ENCODE assay signal across 8 cellular contexts in genomic region chr19:17680235-17680722, GRCh38. TPM values are rescaled to one million over a fixed set of nuclear protein-coding genes. Genes with fewer than 3 reads are reported as not detected.
DNase-seq lines count a peak whose midpoint lies in the region; ATAC-seq, FAIRE-seq and TF ChIP-seq lines count a peak whose summit lies in the region.

No MANE protein-coding gene starts in this region.

- peak overlapping the region; percentile 35 for H3K4me3 Mint-ChIP-seq in activated CD4-positive, alpha-beta memory T cell treated with anti-CD3 and anti-CD28 coated beads for 36 hours

- POLR2A ChIA-PET in activated CD4-positive, alpha-beta memory T cell treated with anti-CD3 and anti-CD28 coated beads for 36 hours (lab: Charles Lee) = no interaction called here
- POLR2A ChIA-PET in endothelial cell of umbilical vein (lab: Charles Lee) = no interaction called here

- peaks cover 16% of the 10 kb centered on the region for H3K4me1 ChIP-seq in endothelial cell of umbilical vein (ENCODE audit: control insufficient read depth, extremely low read depth, insufficient read depth, low read length)
- H3K4me1 ChIP-seq in stomach = peaks cover 4 to 10% (median 7%) of the 10 kb centered on the region in 4 donors

- H3K27me3 Mint-ChIP-seq in activated CD4-positive, alpha-beta memory T cell treated with anti-CD3 and anti-CD28 coated beads for 36 hours = peaks cover 50% of the 10 kb centered on the region

- no TSS peak for BruUV-seq in endothelial cell of umbilical vein (replicated peaks; lab: Mats Ljungman, UMichigan)

- H3K27ac ChIP-seq in HL-60 (replicated peaks) = no peak overlapping the region
- no peak overlapping the region for H3K27ac ChIP-seq in endothelial cell of umbilical vein (ENCODE audit: insufficient read depth, low read depth, low read length)
- peak overlapping the region in 3 of 5 donors; percentile 22 to 35 (median 27) for H3K27ac ChIP-seq in stomach

- CTCF ChIA-PET in activated CD4-positive, alpha-beta memory T cell treated with anti-CD3 and anti-CD28 coated beads for 36 hours (lab: Charles Lee) = no interaction called here
- CTCF ChIA-PET in endothelial cell of umbilical vein (lab: Charles Lee) = no interaction called here

- H2AFZ ChIP-seq in endothelial cell of umbilical vein (ENCODE audit: low read depth, low read length) = peak overlapping the region; percentile 28

- intact Hi-C loops in activated CD4-positive, alpha-beta memory T cell treated with anti-CD3 and anti-CD28 coated beads for 36 hours (cut with micrococcal nuclease) = no loop called here
- intact Hi-C loops in endothelial cell of umbilical vein (cut with micrococcal nuclease) = no loop called here
- intact Hi-C loops in stomach (cut with DNase I; ENCODE audit: low total_unique reads) = no loop called here

- H3K27me3 ChIP-seq in HL-60 (ENCODE audit: insufficient read depth, poor library complexity, severe bottlenecking) (peaks cover 31% of the 10 kb centered on the region), endothelial cell of umbilical vein (ENCODE audit: control insufficient read depth in 2 of 2, insufficient read depth in 2 of 2, low read length in 2 of 2) (peaks cover 0 to 4% of the 10 kb centered on the region in 2 experiments), stomach (peaks cover 9 to 99% (median 44%) of the 10 kb centered on the region in 3 donors)

- no peaks in the 10 kb centered on the region for H3K9me1 ChIP-seq in endothelial cell of umbilical vein (replicated peaks; ENCODE audit: control insufficient read depth, extremely low read depth, insufficient read depth, low read length)

- no peaks in the 10 kb centered on the region for H3K9me3 ChIP-seq in endothelial cell of umbilical vein (replicated peaks; ENCODE audit: control insufficient read depth, insufficient read depth, low read length)
- H3K9me3 ChIP-seq in stomach = no peaks in the 10 kb centered on the region

- ATAC-seq in GM19023 (IDR thresholded peaks at IDR 0.05; ENCODE audit: unreplicated experiment) = no peak

- peak overlapping the region; percentile 53 for H3K4me2 ChIP-seq in endothelial cell of umbilical vein (ENCODE audit: insufficient read depth, low read length)

- TF ChIP-seq POLR2A in endothelial cell of umbilical vein (IDR thresholded peaks at IDR 0.05; ENCODE audit: low read depth, low read length) (no peak), stomach (IDR thresholded peaks at IDR 0.05) (no peak)

- no peaks in the 10 kb centered on the region for H3K36me3 Mint-ChIP-seq in activated CD4-positive, alpha-beta memory T cell treated with anti-CD3 and anti-CD28 coated beads for 36 hours

- no peak overlapping the region for H3K9ac ChIP-seq in endothelial cell of umbilical vein (replicated peaks; ENCODE audit: extremely low read depth, insufficient read depth, low read length)

- DNase-seq in Daoy (ENCODE audit: low read depth) (peak; percentile 75), HL-60 (ENCODE audit: low read depth in 1 of 2, low spot score in 1 of 2) (peak in 1 of 2 experiments; percentile 58), endothelial cell of umbilical vein (ENCODE audit: low read depth, low spot score) (peak; percentile 74), myocyte (ENCODE audit: low read depth) (peak; percentile 80), stomach (peak; percentile 57), NCI-H2107 treated with DMSO at 0.1 percent for 48 hours (lab: John Stamatoyannopoulos, UW; ENCODE audit: unreplicated experiment) (no peak)
- peak; percentile 76 for DNase-seq in activated CD4-positive, alpha-beta memory T cell treated with anti-CD3 and anti-CD28 coated beads for 36 hours

- H3K27ac Mint-ChIP-seq in activated CD4-positive, alpha-beta memory T cell treated with anti-CD3 and anti-CD28 coated beads for 36 hours = no peak overlapping the region

- TF ChIP-seq EP300 in stomach (IDR thresholded peaks at IDR 0.05) = no peak

- TF ChIP-seq CTCF in HL-60 (IDR thresholded peaks at IDR 0.05; ENCODE audit: insufficient read depth, low read length) (no peak), endothelial cell of umbilical vein (IDR thresholded peaks at IDR 0.05; ENCODE audit: extremely low read depth in 1 of 2, insufficient read depth in 1 of 2, low read depth in 1 of 2, low read length in 2 of 2) (no peak), stomach (IDR thresholded peaks at IDR 0.05) (no peak)

- H4K20me1 ChIP-seq in endothelial cell of umbilical vein (replicated peaks; ENCODE audit: control insufficient read depth, extremely low read depth, insufficient read depth, low read length) = no peaks in the 10 kb centered on the region

- WGBS in stomach, 5 donors = 3 to 6% (median 5%) methylated on average over 23 to 37 of the region's 37 CpGs

- H3K9me3 Mint-ChIP-seq in activated CD4-positive, alpha-beta memory T cell treated with anti-CD3 and anti-CD28 coated beads for 36 hours = no peaks in the 10 kb centered on the region

- peaks cover 6% of the 10 kb centered on the region for H3K4me1 Mint-ChIP-seq in activated CD4-positive, alpha-beta memory T cell treated with anti-CD3 and anti-CD28 coated beads for 36 hours (ENCODE audit: low read depth)

- no peaks in the 10 kb centered on the region for H3K79me2 ChIP-seq in endothelial cell of umbilical vein (ENCODE audit: control insufficient read depth, insufficient read depth, low read length)

- dilution Hi-C loops in endothelial cell of umbilical vein (cut with MboI; ENCODE audit: extremely low pct_ligation_motif_present, low sequenced_read_pairs) = no loop called here

- H3K36me3 ChIP-seq in endothelial cell of umbilical vein (ENCODE audit: control insufficient read depth in 2 of 2, extremely low read depth in 1 of 2, insufficient read depth in 2 of 2, low read length in 2 of 2) = no peaks in the 10 kb centered on the region
- H3K36me3 ChIP-seq in stomach = no peaks in the 10 kb centered on the region

- peak; percentile 62 for FAIRE-seq in endothelial cell of umbilical vein (lab: Jason Lieb, UNC)

- H3K4me3 ChIP-seq in HL-60 (replicated peaks; ENCODE audit: insufficient read depth, low read length) (peak overlapping the region; percentile 20), endothelial cell of umbilical vein (replicated peaks in 1 of 3; ENCODE audit: insufficient read depth in 1 of 3, low read depth in 1 of 3, low read length in 3 of 3) (no peak overlapping the region), stomach (peak overlapping the region in 3 of 4 donors; percentile 15 to 32 (median 21))

TF ChIP-seq in endothelial cell of umbilical vein, 7 proteins besides CTCF, POLR2A, EP300 and RAD21:
- TF ChIP-seq MYC (IDR thresholded peaks at IDR 0.05; ENCODE audit: low read depth, low read length) (no peak), FOS (IDR thresholded peaks at IDR 0.05; ENCODE audit: borderline replicate concordance, insufficient read depth, low read length) (peak; percentile 54), MAX (IDR thresholded peaks at IDR 0.05; ENCODE audit: insufficient read depth, insufficient read length) (no peak), EZH2 (IDR thresholded peaks at IDR 0.05; ENCODE audit: borderline replicate concordance, low read depth, low read length, severe bottlenecking) (no peak), POLR2AphosphoS5 (IDR thresholded peaks at IDR 0.05; ENCODE audit: insufficient read depth, low read depth, low read length) (peak; percentile 72), GATA2 (IDR thresholded peaks at IDR 0.05; ENCODE audit: insufficient read depth, insufficient read length, low read depth, low read length) (no peak), JUN (IDR thresholded peaks at IDR 0.05; ENCODE audit: borderline replicate concordance, insufficient read depth, insufficient read length, low read depth) (peak; percentile 37)

RNA-seq across cellular contexts. Expression of gene UNC13A, which starts 7.9 kb away (rescaled TPM):
- 0.86 and 1.2 TPM in 2 replicates for total RNA-seq in Daoy (2014; rRNA removed; shearing (Covaris generic))
- total RNA-seq in activated CD4-positive, alpha-beta memory T cell treated with anti-CD3 and anti-CD28 coated beads for 36 hours = under 1 TPM; 0.02 TPM
- 0.09 and 0.30 TPM in 2 replicates for total RNA-seq in endothelial cell of umbilical vein
- 0.04 and 0.06 TPM in 2 replicates for polyA plus RNA-seq in endothelial cell of umbilical vein
- polyA plus RNA-seq in endothelial cell of umbilical vein (2011; cell fraction: cytosol; rRNA removed) = 0.01 and 0.03 TPM in 2 replicates
- 0.08 TPM in 2 replicates for polyA plus RNA-seq in endothelial cell of umbilical vein (2011; cell fraction: nucleus; rRNA removed)
- 0.12 and 0.14 TPM in 2 replicates for polyA plus RNA-seq in endothelial cell of umbilical vein (2012)
- 0.49 TPM in 1 of 2 replicates, not detected in the other for polyA minus RNA-seq in endothelial cell of umbilical vein
- polyA minus RNA-seq in endothelial cell of umbilical vein (2011; cell fraction: cytosol; rRNA and poly(A)+ RNA removed) = 0.61 TPM
- polyA minus RNA-seq in endothelial cell of umbilical vein (2011; cell fraction: nucleus; rRNA and poly(A)+ RNA removed) = not detected in 2 replicates
- total RNA-seq in myocyte = 0.03 and 0.05 TPM in 2 replicates
- polyA plus RNA-seq in myocyte (2012) = 0.03 TPM
- 1 to 10 TPM in 1 of 5 donors, under 1 TPM in 3, not detected in 1; under 0.01 to 2.2 (median 0.44) TPM for total RNA-seq in stomach
- polyA plus RNA-seq in stomach = under 1 TPM; 0.08 to 0.31 (median 0.15) TPM

RNA-seq across cellular contexts. Expression of gene MAP1S, which starts 39.0 kb away (rescaled TPM):
- total RNA-seq in Daoy (2014; rRNA removed; shearing (Covaris generic)) = 11.4 TPM in 2 replicates
- total RNA-seq in activated CD4-positive, alpha-beta memory T cell treated with anti-CD3 and anti-CD28 coated beads for 36 hours = 10 to 100 TPM; 63.0 to 71.2 TPM
- 143 and 166 TPM in 2 replicates for total RNA-seq in endothelial cell of umbilical vein
- 94.8 and 157 TPM in 2 replicates for polyA plus RNA-seq in endothelial cell of umbilical vein
- 40.6 and 56.8 TPM in 2 replicates for polyA plus RNA-seq in endothelial cell of umbilical vein (2011; cell fraction: cytosol; rRNA removed)
- polyA plus RNA-seq in endothelial cell of umbilical vein (2011; cell fraction: nucleus; rRNA removed) = 41.1 and 46.1 TPM in 2 replicates
- 117 and 119 TPM in 2 replicates for polyA plus RNA-seq in endothelial cell of umbilical vein (2012)
- 84.1 and 137 TPM in 2 replicates for polyA minus RNA-seq in endothelial cell of umbilical vein
- 58.3 TPM for polyA minus RNA-seq in endothelial cell of umbilical vein (2011; cell fraction: cytosol; rRNA and poly(A)+ RNA removed)
- polyA minus RNA-seq in endothelial cell of umbilical vein (2011; cell fraction: nucleus; rRNA and poly(A)+ RNA removed) = 35.6 and 43.7 TPM in 2 replicates
- total RNA-seq in myocyte = 20.4 and 24.5 TPM in 2 replicates
- polyA plus RNA-seq in myocyte (2012) = 40.7 TPM
- total RNA-seq in stomach = 100 to 1,000 TPM in 1 of 5 donors, 10 to 100 TPM in 3, 1 to 10 TPM in 1; 8.3 to 193 (median 67.1) TPM
- 10 to 100 TPM; 14.9 to 25.2 (median 25.0) TPM for polyA plus RNA-seq in stomach

Comparison
In these comparisons a context has a peak if more than half of its experiments do, and no peak if none do; other contexts are left out.
1. H3K27ac ChIP-seq: peak in stomach (3 of 5); none in HL-60 (single experiment) and endothelial cell of umbilical vein (single experiment).
2. H3K4me3 ChIP-seq: peak in HL-60 (single experiment) and stomach (3 of 4); none in endothelial cell of umbilical vein (0 of 3).